ENCODE assay signal across 9 cellular contexts in the genomic region with DNA sequence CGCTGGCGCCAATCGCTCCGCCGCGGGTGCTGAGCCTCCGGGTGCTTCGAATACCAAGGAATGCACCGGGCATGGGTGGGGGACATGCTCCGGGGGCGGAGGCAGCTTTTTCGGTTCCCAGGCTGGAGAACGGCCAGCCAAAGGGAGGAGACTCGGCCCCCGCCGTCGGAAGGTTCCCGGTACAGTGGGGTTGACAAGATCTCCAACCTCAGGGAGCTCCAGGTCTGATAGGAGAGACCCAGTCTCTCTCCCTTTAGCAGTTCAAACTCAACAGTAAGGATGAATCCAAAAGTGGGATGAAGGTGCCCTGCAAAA. TPM values are rescaled to one million over a fixed set of nuclear protein-coding genes. Genes with fewer than 3 reads are reported as not detected.
DNase-seq lines count a peak whose midpoint lies in the region; ATAC-seq and TF ChIP-seq lines count a peak whose summit lies in the region.
"Had no signal": no experiment of that assay in that cellular context is flagged by ENCODE, and none has a peak within 500 bp of the region (broad histone marks: within the 10 kb centered on the region; RNA-seq: fewer than 3 reads in every experiment).

No MANE protein-coding gene starts in this region.

- H3K27ac ChIP-seq in gastroesophageal sphincter: no peak overlapping the region
- peak overlapping the region in 2 of 21 experiments; percentile 34 to 72 for H3K27ac ChIP-seq in skin epidermis

- POLR2A ChIA-PET in activated CD4-positive, alpha-beta T cell treated with anti-CD3 and anti-CD28 coated beads for 36 hours (lab: Charles Lee): no interaction called here
- POLR2A ChIA-PET in T-cell (lab: Charles Lee): no interaction called here

- peaks cover 0 to 6% (median 0%) of the 10 kb centered on the region in 3 donors for H3K4me1 ChIP-seq in gastroesophageal sphincter

- peak overlapping the region; percentile 4 to 49 for H3K4me3 ChIP-seq in gastroesophageal sphincter
- peak overlapping the region in 5 of 7 experiments; percentile 9 to 36 (median 24) for H3K4me3 ChIP-seq in skin epidermis

- no CpG with 5 or more reads among the region's 18 CpGs for WGBS in gastroesophageal sphincter (ENCODE audit: low coverage in 1 of 2), 2 donors

- no peak for ATAC-seq in activated CD4-positive, alpha-beta T cell treated with anti-CD3 and anti-CD28 coated beads for 36 hours
- no peak for ATAC-seq in T-cell (replicated peaks in 1 of 4)
- ATAC-seq in gastroesophageal sphincter: no peak
- ATAC-seq in HG03175 (IDR thresholded peaks at IDR 0.05; ENCODE audit: unreplicated experiment): no peak

- no peaks in the 10 kb centered on the region for H3K9me3 Mint-ChIP-seq in activated CD4-positive, alpha-beta T cell treated with anti-CD3 and anti-CD28 coated beads for 36 hours (ENCODE audit: low read depth)
- no peaks in the 10 kb centered on the region for H3K9me3 Mint-ChIP-seq in T-cell

- H3K4me3 Mint-ChIP-seq in activated CD4-positive, alpha-beta T cell treated with anti-CD3 and anti-CD28 coated beads for 36 hours: peak overlapping the region; percentile 35
- peak overlapping the region; percentile 49 to 77 (median 71) for H3K4me3 Mint-ChIP-seq in T-cell

- TF ChIP-seq CTCF in gastroesophageal sphincter (IDR thresholded peaks at IDR 0.05): no peak

- no peak overlapping the region for H3K27ac Mint-ChIP-seq in activated CD4-positive, alpha-beta T cell treated with anti-CD3 and anti-CD28 coated beads for 36 hours
- H3K27ac Mint-ChIP-seq in T-cell: peak overlapping the region; percentile 46 to 66

- no peak for TF ChIP-seq EP300 in gastroesophageal sphincter (IDR thresholded peaks at IDR 0.05)

- TF ChIP-seq POLR2A in gastroesophageal sphincter (IDR thresholded peaks at IDR 0.05): no peak

- intact Hi-C loops in activated CD4-positive, alpha-beta T cell treated with anti-CD3 and anti-CD28 coated beads for 36 hours (cut with DNase I, micrococcal nuclease): loop anchor here in 1 of 2 experiments (2.0 kb wide), 1 partner anchor 20 kb away; no protein-coding TSS in a partner anchor

- DNase-seq in activated CD4-positive, alpha-beta T cell treated with anti-CD3 and anti-CD28 coated beads for 36 hours: no peak
- no peak for DNase-seq in activated CD4-positive, alpha-beta T cell treated with anti-CD3 and anti-CD28 coated beads, Interleukin-2, amount 50 U/mL, for 4 hours
- DNase-seq in T-cell: peak in 1 of 34 experiments; percentile 10
- DNase-seq in SW480 (ENCODE audit: low spot score): no peak
- DNase-seq in NCI-H1092 treated with DMSO at 0.1 percent for 48 hours (lab: John Stamatoyannopoulos, UW): no peak
- DNase-seq: NCI-H1092 had no signal

- H3K36me3 Mint-ChIP-seq in activated CD4-positive, alpha-beta T cell treated with anti-CD3 and anti-CD28 coated beads for 36 hours (ENCODE audit: low read depth): peaks cover 2% of the 10 kb centered on the region
- no peaks in the 10 kb centered on the region for H3K36me3 Mint-ChIP-seq in T-cell

- H3K9me3 ChIP-seq in gastroesophageal sphincter: no peaks in the 10 kb centered on the region

- CTCF ChIA-PET in activated CD4-positive, alpha-beta T cell treated with anti-CD3 and anti-CD28 coated beads for 36 hours (lab: Charles Lee): interaction anchor here (0.7 to 0.9 kb wide), 2 partner anchors 9 to 13 kb away, joined by 3 to 4 read pairs; no protein-coding TSS in a partner anchor
- CTCF ChIA-PET in T-cell (lab: Charles Lee): interaction anchor here in 1 of 2 donors (0.6 to 1.0 kb wide), 2 partner anchors 23 to 28 kb away, joined by 3 read pairs; no protein-coding TSS in a partner anchor

- H3K27me3 ChIP-seq in gastroesophageal sphincter: no peaks in the 10 kb centered on the region

- peaks cover 4% of the 10 kb centered on the region for H3K27me3 Mint-ChIP-seq in activated CD4-positive, alpha-beta T cell treated with anti-CD3 and anti-CD28 coated beads for 36 hours
- H3K27me3 Mint-ChIP-seq in T-cell: peaks cover 2 to 5% of the 10 kb centered on the region in 2 donors

- no peaks in the 10 kb centered on the region for H3K36me3 ChIP-seq in gastroesophageal sphincter

- H3K4me1 Mint-ChIP-seq in activated CD4-positive, alpha-beta T cell treated with anti-CD3 and anti-CD28 coated beads for 36 hours: peaks cover 4% of the 10 kb centered on the region
- peaks cover 7 to 22% (median 15%) of the 10 kb centered on the region in 3 donors for H3K4me1 Mint-ChIP-seq in T-cell

RNA-seq across cellular contexts. Expression of a gene that starts 29.1 kb away (rescaled TPM):
- 1 to 10 TPM; 8.3 to 8.5 TPM for total RNA-seq in activated CD4-positive, alpha-beta T cell treated with anti-CD3 and anti-CD28 coated beads for 36 hours
- total RNA-seq in T-cell (10 to 100 TPM in 4 of 5 donors, 1 to 10 TPM in 1; 8.7 to 13.5 (median 12.3) TPM), gastroesophageal sphincter (10 to 100 TPM in 1 of 4 donors, 1 to 10 TPM in 3; 2.8 to 10.4 (median 6.6) TPM)

RNA-seq across cellular contexts. Expression of a gene that starts 47.3 kb away (rescaled TPM):
- 10 to 100 TPM; 35.7 to 45.2 TPM for total RNA-seq in activated CD4-positive, alpha-beta T cell treated with anti-CD3 and anti-CD28 coated beads for 36 hours
- 10 to 100 TPM; 10.7 to 21.7 (median 18.7) TPM for total RNA-seq in T-cell
- total RNA-seq in gastroesophageal sphincter: 10 to 100 TPM; 12.5 to 17.6 (median 15.9) TPM
